ENCODE assay signal across 9 cellular contexts in genomic region chr15:89761009-89761831, GRCh38. TPM values are rescaled to one million over a fixed set of nuclear protein-coding genes. Genes with fewer than 3 reads are reported as not detected.
DNase-seq lines count a peak whose midpoint lies in the region; ATAC-seq and TF ChIP-seq lines count a peak whose summit lies in the region.
"Had no signal": no experiment of that assay in that cellular context is flagged by ENCODE, and none has a peak within 500 bp of the region (broad histone marks: within the 10 kb centered on the region; RNA-seq: fewer than 3 reads in every experiment).

No MANE protein-coding gene starts in this region.

- no peak for ATAC-seq in CD4-positive, alpha-beta T cell (ENCODE audit: poor library complexity)
- peak; percentile 39 for ATAC-seq in RWPE2 (ENCODE audit: low read depth)

- intact Hi-C loops in CD4-positive, alpha-beta T cell (cut with DNase I, micrococcal nuclease), result loop anchor here in 1 of 2 experiments (5.0 kb wide), 3 partner anchors 101 to 326 kb away; no protein-coding TSS in a partner anchor

- H2AK5ac ChIP-seq in mesenchymal stem cell (ENCODE audit: low read length, severe bottlenecking), result no peak overlapping the region

- DNase-seq in CD4-positive, alpha-beta T cell, result no peak
- no peak for DNase-seq in RWPE2 (ENCODE audit: low spot score)
- DNase-seq in mesenchymal stem cell, result no peak
- DNase-seq in mesenteric fat pad (ENCODE audit: low spot score), result no peak
- DNase-seq in NCI-H2081 treated with DMSO at 0.1 percent for 48 hours (lab: John Stamatoyannopoulos, UW), result no peak
- DNase-seq in NCI-H2107 (lab: John Stamatoyannopoulos, UW), result no peak
- DNase-seq in hepatic stellate cell (ENCODE audit: low spot score), result no peak

- H3K36me3 ChIP-seq in HEK293 (ENCODE audit: control insufficient read depth in 2 of 2, insufficient read depth in 1 of 2, low read length in 2 of 2), result no peaks in the 10 kb centered on the region
- no peaks in the 10 kb centered on the region for H3K36me3 ChIP-seq in RWPE2 (ENCODE audit: low read depth)
- H3K36me3 ChIP-seq in mesenchymal stem cell (ENCODE audit: control insufficient read depth in 1 of 2, insufficient read depth in 2 of 2, low read depth in 1 of 2, low read length in 2 of 2), result peaks cover 0 to 6% of the 10 kb centered on the region in 2 experiments

- no peak overlapping the region for H3K18ac ChIP-seq in mesenchymal stem cell (ENCODE audit: low read depth in 1 of 2, low read length in 2 of 2)

- H3K9ac ChIP-seq in mesenchymal stem cell (ENCODE audit: low read length), result peak overlapping the region; percentile 22

- H3K27ac ChIP-seq in CD4-positive, alpha-beta T cell (ENCODE audit: low read depth, low read length), result no peak overlapping the region
- H3K27ac ChIP-seq in HEK293 (ENCODE audit: extremely low read depth, low read depth, low read length), result no peak overlapping the region
- H3K27ac ChIP-seq in RWPE2 (ENCODE audit: poor library complexity, severe bottlenecking), result peak overlapping the region; percentile 8
- H3K27ac ChIP-seq in mesenchymal stem cell (ENCODE audit: low read length, poor library complexity, severe bottlenecking), result no peak overlapping the region

- H2BK15ac ChIP-seq in mesenchymal stem cell (ENCODE audit: low read depth, poor library complexity, severe bottlenecking), result no peak overlapping the region

- CTCF ChIA-PET in CD4-positive, alpha-beta T cell (lab: Charles Lee), result interaction anchor here (0.8 to 2.7 kb wide), 4 partner anchors 11 to 114 kb away, joined by 4 to 11 read pairs (median 5); partner anchors contain the start of gene MESP1
- CTCF ChIA-PET in HEK293 (lab: Yijun Ruan, JAX), result interaction anchor here (0.5 to 17.0 kb wide), 50 partner anchors 9 to 614 kb away, joined by 3 to 344 read pairs (median 4); partner anchors contain the start of genes AP3S2, MESP1 and MESP2

- no peak overlapping the region for H2BK120ac ChIP-seq in mesenchymal stem cell (ENCODE audit: low read depth, low read length)

- no peak overlapping the region for H3K4ac ChIP-seq in mesenchymal stem cell (ENCODE audit: low read depth in 1 of 2, low read length in 2 of 2)

- peak; percentile 38 for TF ChIP-seq CTCF in CD4-positive, alpha-beta T cell (IDR thresholded peaks at IDR 0.05)
- no peak for TF ChIP-seq CTCF in HEK293 (tag by site-specific recombination; IDR thresholded peaks at IDR 0.05)
- TF ChIP-seq CTCF in RWPE2 (IDR thresholded peaks at IDR 0.05; ENCODE audit: poor library complexity, severe bottlenecking), result peak; percentile 88

- no peaks in the 10 kb centered on the region for H3K79me1 ChIP-seq in mesenchymal stem cell (replicated peaks; ENCODE audit: low read length, poor library complexity, severe bottlenecking)

- no peaks in the 10 kb centered on the region for H3K27me3 ChIP-seq in CD4-positive, alpha-beta T cell (ENCODE audit: control insufficient read depth, insufficient read depth, low read length)
- H3K27me3 ChIP-seq in RWPE2 (ENCODE audit: insufficient read depth, poor library complexity, severe bottlenecking), result no peaks in the 10 kb centered on the region
- no peaks in the 10 kb centered on the region for H3K27me3 ChIP-seq in mesenchymal stem cell (ENCODE audit: control insufficient read depth in 1 of 2, insufficient read depth in 1 of 2, low read length in 2 of 2)

- peak overlapping the region; percentile 55 for H4K8ac ChIP-seq in mesenchymal stem cell (ENCODE audit: low read length)

- H3K4me1 Mint-ChIP-seq in CD4-positive, alpha-beta T cell (ENCODE audit: low read depth), result no peaks in the 10 kb centered on the region
- H3K4me1 Mint-ChIP-seq: CD4-positive, CD25-positive, alpha-beta regulatory T cell had no signal

- no peaks in the 10 kb centered on the region for H3K36me3 Mint-ChIP-seq in CD4-positive, alpha-beta T cell (ENCODE audit: low read depth)
- H3K36me3 Mint-ChIP-seq: CD4-positive, CD25-positive, alpha-beta regulatory T cell had no signal

- no peak overlapping the region for H3K4me3 ChIP-seq in HEK293 (ENCODE audit: low read depth, low read length)
- H3K4me3 ChIP-seq in RWPE2 (ENCODE audit: severe bottlenecking), result no peak overlapping the region
- no peak overlapping the region for H3K4me3 ChIP-seq in mesenchymal stem cell (ENCODE audit: insufficient read depth in 1 of 2, low read depth in 1 of 2, low read length in 2 of 2)

- POLR2A ChIA-PET in CD4-positive, alpha-beta T cell (lab: Charles Lee), result interaction anchor here (1.1 kb wide), 1 partner anchor 325 kb away, joined by 3 read pairs; no protein-coding TSS in a partner anchor
- POLR2A ChIA-PET in HEK293 (lab: Yijun Ruan, JAX), result interaction anchor here (0.7 to 1.7 kb wide), 6 partner anchors 8 to 133 kb away, joined by 4 to 8 read pairs (median 4); partner anchors contain the start of gene AP3S2

- no peaks in the 10 kb centered on the region for H3K9me3 ChIP-seq in CD4-positive, alpha-beta T cell (ENCODE audit: control insufficient read depth, low read length)
- no peaks in the 10 kb centered on the region for H3K9me3 ChIP-seq in HEK293 (ENCODE audit: control insufficient read depth, insufficient read depth, low read depth, low read length)
- H3K9me3 ChIP-seq in RWPE2 (ENCODE audit: severe bottlenecking), result no peaks in the 10 kb centered on the region
- no peaks in the 10 kb centered on the region for H3K9me3 ChIP-seq in mesenchymal stem cell (ENCODE audit: control insufficient read depth, low read length)

- no peaks in the 10 kb centered on the region for H3K9me3 Mint-ChIP-seq in CD4-positive, alpha-beta T cell
- H3K9me3 Mint-ChIP-seq: CD4-positive, CD25-positive, alpha-beta regulatory T cell had no signal

- no peaks in the 10 kb centered on the region for H3K27me3 Mint-ChIP-seq in CD4-positive, alpha-beta T cell

- no peak overlapping the region for H2BK12ac ChIP-seq in mesenchymal stem cell (ENCODE audit: low read length in 2 of 2)

- H2BK5ac ChIP-seq in mesenchymal stem cell (ENCODE audit: low read depth, low read length, poor library complexity, severe bottlenecking), result no peak overlapping the region

- H3K4me1 ChIP-seq in HEK293 (ENCODE audit: control insufficient read depth, insufficient read depth, low read length) (no peaks in the 10 kb centered on the region), RWPE2 (ENCODE audit: insufficient read depth, poor library complexity, severe bottlenecking) (peaks cover 6% of the 10 kb centered on the region), mesenchymal stem cell (ENCODE audit: control insufficient read depth, insufficient read depth, low read depth, low read length) (peaks cover 6% of the 10 kb centered on the region)

- no peak overlapping the region for H3K4me2 ChIP-seq in mesenchymal stem cell (ENCODE audit: low read length, poor library complexity, severe bottlenecking)

- no peak overlapping the region for H3K27ac Mint-ChIP-seq in CD4-positive, alpha-beta T cell

- H4K91ac ChIP-seq in mesenchymal stem cell (ENCODE audit: low read length), result no peak overlapping the region

- H3K14ac ChIP-seq in mesenchymal stem cell (ENCODE audit: low read length in 2 of 2), result no peak overlapping the region

- no peak overlapping the region for H2AFZ ChIP-seq in mesenchymal stem cell (ENCODE audit: low read depth, low read length)

- 80% methylated on average over 18 of the region's 18 CpGs for WGBS in mesenchymal stem cell

- no peak overlapping the region for H3K23ac ChIP-seq in mesenchymal stem cell (ENCODE audit: low read length in 2 of 2)

- no peak overlapping the region for H3K4me3 Mint-ChIP-seq in CD4-positive, alpha-beta T cell
- H3K4me3 Mint-ChIP-seq: CD4-positive, CD25-positive, alpha-beta regulatory T cell had no signal

TF ChIP-seq in HEK293, 187 proteins besides CTCF, POLR2A, EP300 and RAD21 (continues in another document):
- TF ChIP-seq BCL11A (tag by site-specific recombination; IDR thresholded peaks at IDR 0.05; ENCODE audit: low read depth) (0 out of 2 replicates have a peak, but pooled peaks have one; percentile 30), ZNF514 (tag by site-specific recombination; IDR thresholded peaks at IDR 0.05) (no peak), KLF10 (tag by site-specific recombination; IDR thresholded peaks at IDR 0.05) (no peak), REPIN1 (tag by site-specific recombination; IDR thresholded peaks at IDR 0.05; ENCODE audit: low read depth) (no peak), PRDM1 (tag by site-specific recombination; IDR thresholded peaks at IDR 0.05) (no peak), ZNF148 (tag by site-specific recombination; IDR thresholded peaks at IDR 0.05; ENCODE audit: borderline replicate concordance) (no peak)

RNA-seq across cellular contexts. Expression of gene MESP1, which starts 10.2 kb away (rescaled TPM):
- under 1 TPM in 1 of 2 experiments, not detected in 1; 0.22 TPM for total RNA-seq in CD4-positive, alpha-beta T cell
- 0.03 TPM for polyA plus RNA-seq in mesenchymal stem cell (2013, experiment 1 of 2)
- polyA plus RNA-seq in mesenchymal stem cell (2013, experiment 2 of 2), result 0.03 TPM
- 16.0 TPM for total RNA-seq in mesenteric fat pad

RNA-seq across cellular contexts. Expression of gene MESP2, which starts 14.9 kb away (rescaled TPM):
- total RNA-seq in CD4-positive, alpha-beta T cell, result not detected
- 0.12 TPM for polyA plus RNA-seq in mesenchymal stem cell (2013, experiment 1 of 2)
- 0.07 TPM for polyA plus RNA-seq in mesenchymal stem cell (2013, experiment 2 of 2)
- total RNA-seq in mesenteric fat pad, result 0.96 TPM
- total RNA-seq: CD4-positive, CD25-positive, alpha-beta regulatory T cell had no signal
- polyA plus RNA-seq: CD4-positive, CD25-positive, alpha-beta regulatory T cell had no signal

RNA-seq across cellular contexts. Expression of gene ANPEP, which starts 53.4 kb away (rescaled TPM):
- 1 to 10 TPM; 1.9 to 2.7 TPM for total RNA-seq in CD4-positive, alpha-beta T cell
- 63.7 TPM for polyA plus RNA-seq in mesenchymal stem cell (2013, experiment 1 of 2)
- polyA plus RNA-seq in mesenchymal stem cell (2013, experiment 2 of 2), result 61.6 TPM
- 50.3 TPM for total RNA-seq in mesenteric fat pad

Comparison
In these comparisons a context has a peak if more than half of its experiments do, and no peak if none do; other contexts are left out.
1. RNA of gene MESP1, which starts 10.2 kb away (total RNA-seq): 16.0 TPM in mesenteric fat pad (single experiment); 0.22 TPM in CD4-positive, alpha-beta T cell; every median in the first group is over 10 times any median in the second.
2. RNA of gene ANPEP, which starts 53.4 kb away (total RNA-seq): 50.3 TPM in mesenteric fat pad (single experiment); 1.9 to 2.7 TPM in CD4-positive, alpha-beta T cell; every median in the first group is over 10 times any median in the second.